In genomic region chr18:36757081-36757480, GRCh38 we compare ENCODE assay signal across 8 cellular contexts.
A peak's percentile ranks its signal among the peaks of the same experiment; 100 is the strongest.
DNase-seq lines count a peak whose midpoint lies in the region; ATAC-seq, FAIRE-seq and TF ChIP-seq lines count a peak whose summit lies in the region.

No MANE protein-coding gene starts in this region.

- no peaks in the 10 kb centered on the region for H3K36me3 ChIP-seq in A673 (ENCODE audit: insufficient read depth, low read length, poor library complexity, severe bottlenecking)
- no peaks in the 10 kb centered on the region for H3K36me3 ChIP-seq in GM23338 (ENCODE audit: insufficient read depth)
- no peaks in the 10 kb centered on the region for H3K36me3 ChIP-seq in lower lobe of right lung

- no peaks in the 10 kb centered on the region for H3F3A ChIP-seq in GM23338 (replicated peaks; ENCODE audit: low read depth)

- intact Hi-C loops in A673 (cut with micrococcal nuclease; ENCODE audit: unreplicated experiment) (loop anchor here (1.0 to 10.0 kb wide), 4 partner anchors 69 to 1000 kb away; no protein-coding TSS in a partner anchor), lower lobe of right lung (cut with DNase I) (loop anchor here (10.0 kb wide), 1 partner anchor 72 kb away; no protein-coding TSS in a partner anchor)

- H3K4me1 Mint-ChIP-seq in GM23338 = no peaks in the 10 kb centered on the region; the same call in 1 of the 3 replicates
- H3K4me1 Mint-ChIP-seq in activated naive CD4-positive, alpha-beta T cell treated with anti-CD3 and anti-CD28 coated beads, Interleukin-2, amount 10 ng/mL, durations not matched to agents 7 days and 5 days = no peaks in the 10 kb centered on the region

- H3K79me2 ChIP-seq in GM23338 (replicated peaks; ENCODE audit: insufficient read depth) = no peaks in the 10 kb centered on the region

- ATAC-seq in GM23338 = peak; percentile 74
- ATAC-seq in lower lobe of right lung = peak; percentile 61 to 84
- ATAC-seq in HG03457 (IDR thresholded peaks at IDR 0.05; ENCODE audit: unreplicated experiment) = no peak

- peaks cover 3% of the 10 kb centered on the region for H3K27me3 ChIP-seq in A673 (replicated peaks; ENCODE audit: insufficient read depth, low read depth, low read length, poor library complexity)
- H3K27me3 ChIP-seq in GM23338 (ENCODE audit: insufficient read depth) = no peaks in the 10 kb centered on the region
- no peaks in the 10 kb centered on the region for H3K27me3 ChIP-seq in lower lobe of right lung (ENCODE audit: low read depth)

- H3K4me3 Mint-ChIP-seq in GM23338 = no peak overlapping the region
- no peak overlapping the region for H3K4me3 Mint-ChIP-seq in activated naive CD4-positive, alpha-beta T cell treated with anti-CD3 and anti-CD28 coated beads, Interleukin-2, amount 10 ng/mL, durations not matched to agents 7 days and 5 days

- H3K4me2 ChIP-seq in GM23338 = no peak overlapping the region

- no peak overlapping the region for H2AFZ ChIP-seq in GM23338

- no peak overlapping the region for H3K27ac ChIP-seq in A673 (ENCODE audit: low read depth, low read length, poor library complexity, severe bottlenecking)
- H3K27ac ChIP-seq in GM23338 (ENCODE audit: low read depth) = no peak overlapping the region
- no peak overlapping the region for H3K27ac ChIP-seq in lower lobe of right lung

- H4K20me1 ChIP-seq in GM23338 (replicated peaks; ENCODE audit: insufficient read depth) = no peaks in the 10 kb centered on the region

- no peak overlapping the region for H3K27ac Mint-ChIP-seq in GM23338
- no peak overlapping the region for H3K27ac Mint-ChIP-seq in activated naive CD4-positive, alpha-beta T cell treated with anti-CD3 and anti-CD28 coated beads, Interleukin-2, amount 10 ng/mL, durations not matched to agents 7 days and 5 days

- POLR2A ChIA-PET in A673 (lab: Charles Lee; ENCODE audit: low non-redundant PET) = no interaction called here

- H3K9me3 ChIP-seq in A673 (ENCODE audit: low read depth, low read length, poor library complexity, severe bottlenecking) (no peaks in the 10 kb centered on the region), lower lobe of right lung (no peaks in the 10 kb centered on the region)

- peak; percentile 21 for FAIRE-seq in colon (lab: Jason Lieb, UNC)

- H3K9me2 ChIP-seq in GM23338 (ENCODE audit: insufficient read depth) = no peaks in the 10 kb centered on the region

- H3K9me3 Mint-ChIP-seq in GM23338 = no peaks in the 10 kb centered on the region; the same call in 2 of the 3 replicates
- no peaks in the 10 kb centered on the region for H3K9me3 Mint-ChIP-seq in activated naive CD4-positive, alpha-beta T cell treated with anti-CD3 and anti-CD28 coated beads, Interleukin-2, amount 10 ng/mL, durations not matched to agents 7 days and 5 days

- H3K4me3 ChIP-seq in A673 (ENCODE audit: low read depth, low read length, poor library complexity, severe bottlenecking) (no peak overlapping the region), GM23338 (no peak overlapping the region), lower lobe of right lung (no peak overlapping the region)

- DNase-seq in A673 (ENCODE audit: low spot score) (peak; percentile 58), GM23338 (ENCODE audit: low spot score) (peak; percentile 84), NCI-H510A (lab: John Stamatoyannopoulos, UW) (peak; percentile 29), lower lobe of right lung (no peak)
- DNase-seq in activated naive CD4-positive, alpha-beta T cell treated with anti-CD3 and anti-CD28 coated beads, Interleukin-2, amount 10 ng/mL, durations not matched to agents 7 days and 5 days = no peak
- no peak for DNase-seq in stimulated activated CD4-positive, alpha-beta T cell treated with anti-CD3 and anti-CD28 coated beads, Interleukin-15, amount 100 ng/mL, for 24 hours

- H3K4me1 ChIP-seq in A673 (ENCODE audit: insufficient read depth, low read length, poor library complexity, severe bottlenecking) = no peaks in the 10 kb centered on the region
- 0 out of 2 replicates have a peak, but pooled peaks cover 4% of the 10 kb centered on the region for H3K4me1 ChIP-seq in GM23338 (ENCODE audit: insufficient read depth)
- H3K4me1 ChIP-seq in lower lobe of right lung = peaks cover 8% of the 10 kb centered on the region

- CTCF ChIA-PET in A673 (lab: Charles Lee) = interaction anchor here (0.9 kb wide), 1 partner anchor 70 kb away, joined by 5 read pairs; no protein-coding TSS in a partner anchor
- CTCF ChIA-PET in activated naive CD4-positive, alpha-beta T cell treated with anti-CD3 and anti-CD28 coated beads, Interleukin-2, amount 10 ng/mL, durations not matched to agents 7 days and 5 days (lab: Charles Lee) = no interaction called here

- peaks cover 4% of the 10 kb centered on the region; the same call in 2 of the 3 replicates for H3K36me3 Mint-ChIP-seq in GM23338 (ENCODE audit: low read depth)
- no peaks in the 10 kb centered on the region for H3K36me3 Mint-ChIP-seq in activated naive CD4-positive, alpha-beta T cell treated with anti-CD3 and anti-CD28 coated beads, Interleukin-2, amount 10 ng/mL, durations not matched to agents 7 days and 5 days

- TF ChIP-seq CTCF in A673 (conservative IDR thresholded peaks at IDR 0.05; ENCODE audit: low read depth, low read length) (peak; percentile 71), GM23338 (conservative IDR thresholded peaks at IDR 0.05; ENCODE audit: low read depth in 2 of 2) (peak; percentile 78 to 87), lower lobe of right lung (IDR thresholded peaks at IDR 0.05) (peak; percentile 66)

- no TSS peak for BruUV-seq in A673 (replicated peaks; lab: Mats Ljungman, UMichigan)

- no peaks in the 10 kb centered on the region for H3K27me3 Mint-ChIP-seq in GM23338 (ENCODE audit: insufficient read depth, low read depth, poor library complexity)
- H3K27me3 Mint-ChIP-seq in activated naive CD4-positive, alpha-beta T cell treated with anti-CD3 and anti-CD28 coated beads, Interleukin-2, amount 10 ng/mL, durations not matched to agents 7 days and 5 days = peaks cover 9% of the 10 kb centered on the region

TF ChIP-seq in GM23338, 12 proteins besides CTCF, POLR2A, EP300 and RAD21 (continues in another document):
- TF ChIP-seq STAT1 (IDR thresholded peaks at IDR 0.05; ENCODE audit: unreplicated experiment) = no peak
- TF ChIP-seq, protein P1, sequence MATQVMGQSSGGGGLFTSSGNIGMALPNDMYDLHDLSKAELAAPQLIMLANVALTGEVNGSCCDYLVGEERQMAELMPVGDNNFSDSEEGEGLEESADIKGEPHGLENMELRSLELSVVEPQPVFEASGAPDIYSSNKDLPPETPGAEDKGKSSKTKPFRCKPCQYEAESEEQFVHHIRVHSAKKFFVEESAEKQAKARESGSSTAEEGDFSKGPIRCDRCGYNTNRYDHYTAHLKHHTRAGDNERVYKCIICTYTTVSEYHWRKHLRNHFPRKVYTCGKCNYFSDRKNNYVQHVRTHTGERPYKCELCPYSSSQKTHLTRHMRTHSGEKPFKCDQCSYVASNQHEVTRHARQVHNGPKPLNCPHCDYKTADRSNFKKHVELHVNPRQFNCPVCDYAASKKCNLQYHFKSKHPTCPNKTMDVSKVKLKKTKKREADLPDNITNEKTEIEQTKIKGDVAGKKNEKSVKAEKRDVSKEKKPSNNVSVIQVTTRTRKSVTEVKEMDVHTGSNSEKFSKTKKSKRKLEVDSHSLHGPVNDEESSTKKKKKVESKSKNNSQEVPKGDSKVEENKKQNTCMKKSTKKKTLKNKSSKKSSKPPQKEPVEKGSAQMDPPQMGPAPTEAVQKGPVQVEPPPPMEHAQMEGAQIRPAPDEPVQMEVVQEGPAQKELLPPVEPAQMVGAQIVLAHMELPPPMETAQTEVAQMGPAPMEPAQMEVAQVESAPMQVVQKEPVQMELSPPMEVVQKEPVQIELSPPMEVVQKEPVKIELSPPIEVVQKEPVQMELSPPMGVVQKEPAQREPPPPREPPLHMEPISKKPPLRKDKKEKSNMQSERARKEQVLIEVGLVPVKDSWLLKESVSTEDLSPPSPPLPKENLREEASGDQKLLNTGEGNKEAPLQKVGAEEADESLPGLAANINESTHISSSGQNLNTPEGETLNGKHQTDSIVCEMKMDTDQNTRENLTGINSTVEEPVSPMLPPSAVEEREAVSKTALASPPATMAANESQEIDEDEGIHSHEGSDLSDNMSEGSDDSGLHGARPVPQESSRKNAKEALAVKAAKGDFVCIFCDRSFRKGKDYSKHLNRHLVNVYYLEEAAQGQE (IDR thresholded peaks at IDR 0.05; ENCODE audit: unreplicated experiment) = no peak
- no peak for TF ChIP-seq NANOG (IDR thresholded peaks at IDR 0.05; ENCODE audit: borderline replicate concordance)
- no peak for TF ChIP-seq CREB1 (CRISPR knock-in tag; IDR thresholded peaks at IDR 0.05; ENCODE audit: low read depth)
- no peak for TF ChIP-seq ZNF114 (CRISPR knock-in tag; IDR thresholded peaks at IDR 0.05)
- TF ChIP-seq ZNF331 (CRISPR knock-in tag; IDR thresholded peaks at IDR 0.05; ENCODE audit: low read depth) = no peak
- no peak for TF ChIP-seq EZH2 (IDR thresholded peaks at IDR 0.05; ENCODE audit: low read depth, unreplicated experiment)

Comparison
In these comparisons a context has a peak if more than half of its experiments do, and no peak if none do; other contexts are left out.
1. DNase-seq: peak in A673 (single experiment), GM23338 (single experiment) and NCI-H510A (single experiment); none in lower lobe of right lung (single experiment), activated naive CD4-positive, alpha-beta T cell treated with anti-CD3 and anti-CD28 coated beads, Interleukin-2, amount 10 ng/mL, durations not matched to agents 7 days and 5 days (single experiment) and stimulated activated CD4-positive, alpha-beta T cell treated with anti-CD3 and anti-CD28 coated beads, Interleukin-15, amount 100 ng/mL, for 24 hours (single experiment).
2. Peak in every context shown above with its lines, with median percentiles within 50 percentile points of each other: CTCF ChIP-seq.